Comparison of ENCODE assay signal across 27 cellular contexts in the genomic region with DNA sequence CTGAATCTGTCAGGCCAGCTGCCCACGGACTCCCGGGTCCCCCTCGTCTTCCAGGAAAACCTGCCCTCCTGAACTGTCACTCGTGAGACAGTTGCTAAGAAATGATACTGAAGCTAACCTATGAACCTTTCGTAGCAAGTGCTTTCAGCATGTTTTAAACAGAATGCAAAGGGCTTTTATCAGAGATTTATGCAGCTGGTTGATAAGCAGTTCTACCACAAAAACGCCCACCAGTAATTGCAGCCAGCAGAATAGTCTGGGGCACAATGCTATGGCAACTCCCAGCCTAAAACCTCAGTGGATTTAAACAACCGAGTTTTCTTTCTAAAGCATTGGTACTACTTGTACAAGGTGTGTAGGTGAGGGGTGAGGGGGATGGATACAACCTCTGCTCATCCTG.
"Had no signal": no experiment of that assay in that cellular context is flagged by ENCODE, and none has a peak within 500 bp of the region (broad histone marks: within the 10 kb centered on the region; RNA-seq: fewer than 3 reads in every experiment).

No MANE protein-coding gene starts in this region.

- H3K36me3 ChIP-seq: colonic mucosa, esophagus muscularis mucosa, esophagus squamous epithelium, gastrocnemius medialis, gastroesophageal sphincter, heart left ventricle, heart right ventricle had no signal

- ATAC-seq: effector memory CD8-positive, alpha-beta T cell; esophagus mucosa; foreskin keratinocyte; gastrocnemius medialis; gastroesophageal sphincter; heart left ventricle; heart right ventricle had no signal

- H3K27me3 ChIP-seq: colonic mucosa, foreskin keratinocyte had no signal

- FAIRE-seq: colon, endometrium, endothelial cell of umbilical vein, frontal cortex had no signal

- H3K4me3 ChIP-seq: colonic mucosa, dorsolateral prefrontal cortex, esophagus muscularis mucosa, esophagus squamous epithelium, gastrocnemius medialis, gastroesophageal sphincter, heart left ventricle, heart right ventricle had no signal

- H3K4me1 ChIP-seq: colonic mucosa, esophagus muscularis mucosa, esophagus squamous epithelium, gastrocnemius medialis, gastroesophageal sphincter, heart left ventricle, heart right ventricle had no signal

- H3K9me3 Mint-ChIP-seq: dendritic cell treated with granulocyte-macrophage colony-stimulating factor and Interleukin-4, amounts not matched to agents 40 ng/mL and 50 ng/mL, for 4 days; endodermal cell had no signal

- H3K9me3 ChIP-seq: colonic mucosa, esophagus muscularis mucosa, esophagus squamous epithelium, gastrocnemius medialis had no signal

- H3K27ac Mint-ChIP-seq: dendritic cell treated with granulocyte-macrophage colony-stimulating factor and Interleukin-4, amounts not matched to agents 40 ng/mL and 50 ng/mL, for 4 days; effector memory CD8-positive, alpha-beta T cell; endodermal cell had no signal

- DNase-seq: colonic mucosa; cortex of kidney; dermis blood vessel endothelial cell; dorsolateral prefrontal cortex; effector CD4-positive, alpha-beta T cell; effector CD8-positive, alpha-beta T cell; effector memory CD4-positive, alpha-beta T cell; effector memory CD8-positive, alpha-beta T cell; endodermal cell; erythroblast; esophagus squamous epithelium; foreskin fibroblast; foreskin keratinocyte; foreskin melanocyte; gastrocnemius medialis; glutamatergic neuron; heart left ventricle; heart right ventricle had no signal

- H3K27ac ChIP-seq: colonic mucosa, dorsolateral prefrontal cortex, epithelial cell of prostate, esophagus muscularis mucosa, esophagus squamous epithelium, foreskin keratinocyte, gastrocnemius medialis, gastroesophageal sphincter, heart left ventricle, heart right ventricle had no signal

- H3K4me3 Mint-ChIP-seq: dendritic cell treated with granulocyte-macrophage colony-stimulating factor and Interleukin-4, amounts not matched to agents 40 ng/mL and 50 ng/mL, for 4 days; effector memory CD8-positive, alpha-beta T cell; endodermal cell had no signal

- H3K27me3 Mint-ChIP-seq: dendritic cell treated with granulocyte-macrophage colony-stimulating factor and Interleukin-4, amounts not matched to agents 40 ng/mL and 50 ng/mL, for 4 days; effector memory CD8-positive, alpha-beta T cell had no signal
